8 cellular contexts compared by ENCODE assay signal in the genomic region with DNA sequence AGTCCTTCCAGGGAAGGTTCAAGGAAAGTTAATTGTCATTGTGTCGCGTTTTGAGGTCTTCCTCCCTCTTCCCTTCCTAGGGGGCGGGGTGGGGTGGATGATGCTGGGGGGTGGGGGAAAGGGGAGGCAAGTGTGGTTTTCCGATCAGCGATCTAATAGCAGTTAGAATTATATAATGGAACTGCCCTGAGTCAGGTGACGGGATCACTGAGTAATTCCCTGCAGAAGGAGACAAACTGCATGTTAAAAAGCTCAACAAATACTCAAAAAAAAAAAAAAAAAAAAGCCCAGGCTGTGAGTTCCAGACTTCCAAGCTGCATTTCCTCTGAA.
DNase-seq lines count a peak whose midpoint lies in the region; ATAC-seq and TF ChIP-seq lines count a peak whose summit lies in the region.

No MANE protein-coding gene starts in this region.

- no peaks in the 10 kb centered on the region for H3K79me2 ChIP-seq in PC-3 (ENCODE audit: low read length)

- H2AFZ ChIP-seq in PC-3 (ENCODE audit: low read length) = no peak overlapping the region

- H3K9me3 ChIP-seq in CD4-positive, CD25-positive, alpha-beta regulatory T cell (ENCODE audit: control insufficient read depth in 2 of 2, low read length in 2 of 2) = no peaks in the 10 kb centered on the region
- H3K9me3 ChIP-seq in PC-3 (ENCODE audit: low read length) (no peaks in the 10 kb centered on the region), endocrine pancreas (ENCODE audit: control insufficient read depth, low read length) (no peaks in the 10 kb centered on the region), ovary (no peaks in the 10 kb centered on the region)

- WGBS in ovary, 3 donors = 0 to 3% (median 1%) methylated on average over 6 of the region's 6 CpGs

- CTCF ChIA-PET in PC-3 (lab: Charles Lee) = no interaction called here

- ATAC-seq in CD4-positive, CD25-positive, alpha-beta regulatory T cell (ENCODE audit: low read depth in 2 of 2) = no peak
- ATAC-seq in PC-3 (no peak), HG02588 (IDR thresholded peaks at IDR 0.05; ENCODE audit: unreplicated experiment) (no peak)

- TF ChIP-seq CTCF in PC-3 (conservative IDR thresholded peaks at IDR 0.05; ENCODE audit: low read depth, low read length) = no peak
- TF ChIP-seq CTCF in ovary (IDR thresholded peaks at IDR 0.05) = no peak

- no peak overlapping the region for H3K9ac ChIP-seq in PC-3 (ENCODE audit: low read length)
- H3K9ac ChIP-seq in endocrine pancreas (ENCODE audit: control insufficient read depth, insufficient read depth, low read length) = no peak overlapping the region

- no peak for TF ChIP-seq POLR2A in ovary (IDR thresholded peaks at IDR 0.05)

- peaks cover 21% of the 10 kb centered on the region for H3K27me3 ChIP-seq in CD4-positive, CD25-positive, alpha-beta regulatory T cell (ENCODE audit: control insufficient read depth, insufficient read depth, low read length)
- H3K27me3 ChIP-seq in PC-3 (ENCODE audit: low read length) (peaks cover 79% of the 10 kb centered on the region), endocrine pancreas (ENCODE audit: control insufficient read depth, insufficient read depth, low read length) (no peaks in the 10 kb centered on the region), ovary (no peaks in the 10 kb centered on the region)

- H3K36me3 Mint-ChIP-seq in CD4-positive, CD25-positive, alpha-beta regulatory T cell = no peaks in the 10 kb centered on the region

- intact Hi-C loops in PC-3 (cut with micrococcal nuclease) = no loop called here
- intact Hi-C loops in ovary (cut with DNase I) = no loop called here

- H3F3A ChIP-seq in PC-3 (ENCODE audit: low read length, unreplicated experiment) = no peaks in the 10 kb centered on the region

- H3K4me1 Mint-ChIP-seq in CD4-positive, CD25-positive, alpha-beta regulatory T cell = peaks cover 0 to 19% (median 17%) of the 10 kb centered on the region in 4 donors

- peak overlapping the region; percentile 73 for H3K4me3 ChIP-seq in CD4-positive, CD25-positive, alpha-beta regulatory T cell (ENCODE audit: low read depth, low read length)
- no peak overlapping the region for H3K4me3 ChIP-seq in PC-3 (ENCODE audit: low read length)
- peak overlapping the region; percentile 74 for H3K4me3 ChIP-seq in endocrine pancreas (ENCODE audit: control insufficient read depth, insufficient read depth, low read length)
- peak overlapping the region; percentile 65 for H3K4me3 ChIP-seq in ovary

- H3K27ac Mint-ChIP-seq in CD4-positive, CD25-positive, alpha-beta regulatory T cell = no peak overlapping the region

- H3K27ac ChIP-seq in CD4-positive, CD25-positive, alpha-beta regulatory T cell (ENCODE audit: insufficient read depth, low read length, poor library complexity, severe bottlenecking) = no peak overlapping the region
- H3K27ac ChIP-seq in PC-3 (ENCODE audit: low read length) (no peak overlapping the region), ovary (peak overlapping the region in 1 of 2 donors; percentile 57)

- no TSS peak for BruUV-seq in PC-3 (replicated peaks; lab: Mats Ljungman, UMichigan)

- H3K9me3 Mint-ChIP-seq in CD4-positive, CD25-positive, alpha-beta regulatory T cell = peaks cover 0 to 2% (median 0%) of the 10 kb centered on the region in 7 donors

- POLR2A ChIA-PET in PC-3 (lab: Charles Lee; ENCODE audit: unreplicated experiment) = no interaction called here

- H3K4me2 ChIP-seq in PC-3 (ENCODE audit: low read length) = peak overlapping the region; percentile 15; the same call in 1 of the 2 replicates

- DNase-seq in CD4-positive, CD25-positive, alpha-beta regulatory T cell = no peak
- DNase-seq in PC-3 = no peak
- DNase-seq in ovary = no peak
- DNase-seq in ecto neural progenitor cell (ENCODE audit: low spot score) = no peak
- DNase-seq in hepatic stellate cell (ENCODE audit: low spot score) = no peak
- DNase-seq in SK-N-DZ (ENCODE audit: low spot score) = no peak

- peak overlapping the region in 3 of 4 donors; percentile 81 to 86 (median 82) for H3K4me3 Mint-ChIP-seq in CD4-positive, CD25-positive, alpha-beta regulatory T cell

- H3K9me2 ChIP-seq in PC-3 (replicated peaks; ENCODE audit: low read length) = no peaks in the 10 kb centered on the region

- no peaks in the 10 kb centered on the region for H3K36me3 ChIP-seq in CD4-positive, CD25-positive, alpha-beta regulatory T cell (ENCODE audit: control insufficient read depth, insufficient read depth, low read length)
- H3K36me3 ChIP-seq in PC-3 (ENCODE audit: low read depth, low read length) (no peaks in the 10 kb centered on the region), endocrine pancreas (ENCODE audit: control insufficient read depth, insufficient read depth, low read length) (no peaks in the 10 kb centered on the region), ovary (no peaks in the 10 kb centered on the region)

- TF ChIP-seq EP300 in ovary (IDR thresholded peaks at IDR 0.05) = no peak

- H3K27me3 Mint-ChIP-seq in CD4-positive, CD25-positive, alpha-beta regulatory T cell = peaks cover 48% of the 10 kb centered on the region

- peaks cover 5% of the 10 kb centered on the region for H3K4me1 ChIP-seq in CD4-positive, CD25-positive, alpha-beta regulatory T cell (ENCODE audit: control insufficient read depth, insufficient read depth, low read length, poor library complexity, severe bottlenecking)
- H3K4me1 ChIP-seq in PC-3 (ENCODE audit: insufficient read depth, low read length) = no peaks in the 10 kb centered on the region
- H3K4me1 ChIP-seq in endocrine pancreas (ENCODE audit: control insufficient read depth, insufficient read depth, low read length) = no peaks in the 10 kb centered on the region
- H3K4me1 ChIP-seq in ovary (ENCODE audit: insufficient read depth) = no peaks in the 10 kb centered on the region

- H4K20me1 ChIP-seq in PC-3 (ENCODE audit: low read length) = no peaks in the 10 kb centered on the region
